ENCODE assay signal across 29 cellular contexts in genomic region chr10:75392271-75392670, GRCh38. TPM values are rescaled to one million over a fixed set of nuclear protein-coding genes. Genes with fewer than 3 reads are reported as not detected.
"Had no signal": no experiment of that assay in that cellular context is flagged by ENCODE, and none has a peak within 500 bp of the region (broad histone marks: within the 10 kb centered on the region; RNA-seq: fewer than 3 reads in every experiment).

No MANE protein-coding gene starts in this region.

- DNase-seq: colonic mucosa; cortex of kidney; effector CD8-positive, alpha-beta T cell; effector memory CD8-positive, alpha-beta T cell; endodermal cell; erythroblast; esophagus squamous epithelium; foreskin fibroblast; foreskin melanocyte; gastrocnemius medialis; glutamatergic neuron; head of caudate nucleus; heart right ventricle; hippocampal formation; left cardiac atrium; left lung; left ventricle myocardium superior; lower lobe of right lung; mesenchymal stem cell; mucosa of descending colon; naive B cell had no signal

- ATAC-seq: effector memory CD8-positive, alpha-beta T cell; esophagus mucosa; gastrocnemius medialis; heart right ventricle; left cardiac atrium; left lung; left ventricle myocardium superior; lower lobe of right lung; mucosa of descending colon had no signal

- H3K27ac Mint-ChIP-seq: dendritic cell treated with granulocyte-macrophage colony-stimulating factor and Interleukin-4, amounts not matched to agents 40 ng/mL and 50 ng/mL, for 4 days; effector memory CD8-positive, alpha-beta T cell; endodermal cell; mesothelial cell of epicardium; naive B cell had no signal

- FAIRE-seq: endometrium, islet of Langerhans, keratinocyte had no signal

- H3K4me3 Mint-ChIP-seq: dendritic cell treated with granulocyte-macrophage colony-stimulating factor and Interleukin-4, amounts not matched to agents 40 ng/mL and 50 ng/mL, for 4 days; effector memory CD8-positive, alpha-beta T cell; endodermal cell; mesothelial cell of epicardium; naive B cell had no signal

- H3K36me3 ChIP-seq: colonic mucosa, esophagus squamous epithelium, gastrocnemius medialis, heart right ventricle, left lung, lower lobe of right lung had no signal

- H3K27ac ChIP-seq: colonic mucosa, epithelial cell of prostate, esophagus squamous epithelium, gastrocnemius medialis, heart right ventricle, left lung, lower lobe of right lung had no signal

- H3K9me3 ChIP-seq: colonic mucosa, esophagus squamous epithelium, gastrocnemius medialis, heart right ventricle, left lung, lower lobe of right lung, mucosa of descending colon had no signal

- H3K4me3 ChIP-seq: colonic mucosa, esophagus squamous epithelium, gastrocnemius medialis, heart right ventricle, left lung, lower lobe of right lung, mucosa of descending colon had no signal

- H3K9me3 Mint-ChIP-seq: dendritic cell treated with granulocyte-macrophage colony-stimulating factor and Interleukin-4, amounts not matched to agents 40 ng/mL and 50 ng/mL, for 4 days; effector memory CD8-positive, alpha-beta T cell; endodermal cell had no signal

RNA-seq across cellular contexts. Expression of gene LRMDA, which starts 39.2 kb away (rescaled TPM):
- total RNA-seq: myocyte had no signal
- polyA plus RNA-seq: keratinocyte had no signal
